ENCODE assay signal across 8 cellular contexts in genomic region chr14:52706286-52706685, GRCh38. TPM values are rescaled to one million over a fixed set of nuclear protein-coding genes. Genes with fewer than 3 reads are reported as not detected.
DNase-seq lines count a peak whose midpoint lies in the region; ATAC-seq, FAIRE-seq and TF ChIP-seq lines count a peak whose summit lies in the region.

No MANE protein-coding gene starts in this region.

- ATAC-seq in HG02981 (IDR thresholded peaks at IDR 0.05; ENCODE audit: unreplicated experiment): no peak

- peak overlapping the region; percentile 95 for H3K27ac ChIP-seq in 22Rv1

- TF ChIP-seq CTCF in 22Rv1 (IDR thresholded peaks at IDR 0.05) (no peak), epithelial cell of proximal tubule (conservative IDR thresholded peaks at IDR 0.05; ENCODE audit: low read depth, low read length) (no peak)

- peak overlapping the region; percentile 82 for H3K4me3 ChIP-seq in epithelial cell of proximal tubule (ENCODE audit: low read depth, low read length)

- no peak for FAIRE-seq in HTR-8/SVneo (lab: Jason Lieb, UNC)

- DNase-seq in HTR-8/SVneo (ENCODE audit: insufficient read length, low spot score) (peak; percentile 50), epithelial cell of proximal tubule (ENCODE audit: low read depth) (no peak), renal cortical epithelial cell (ENCODE audit: low read depth) (peak; percentile 37), Ammon's horn (ENCODE audit: low spot score) (no peak), C1 segment of cervical spinal cord (lab: John Stamatoyannopoulos, UW) (no peak)
- DNase-seq in activated CD4-positive, alpha-beta T cell treated with anti-CD3 and anti-CD28 coated beads for 4 hours: peak; percentile 48 to 53

RNA-seq across cellular contexts. Expression of gene PSMC6, which starts 0.7 kb away (rescaled TPM):
- total RNA-seq in epithelial cell of proximal tubule (102 and 129 TPM in 2 replicates), renal cortical epithelial cell (141 and 145 TPM in 2 replicates)

RNA-seq across cellular contexts. Expression of gene ERO1A, which starts 10.9 kb away (rescaled TPM):
- total RNA-seq in epithelial cell of proximal tubule (79.4 and 105 TPM in 2 replicates), renal cortical epithelial cell (104 and 154 TPM in 2 replicates)

RNA-seq across cellular contexts. Expression of gene STYX, which starts 23.7 kb away (rescaled TPM):
- total RNA-seq in epithelial cell of proximal tubule: 12.2 and 13.2 TPM in 2 replicates
- 22.3 and 23.8 TPM in 2 replicates for total RNA-seq in renal cortical epithelial cell

Comparison
In these comparisons a context has a peak if more than half of its experiments do, and no peak if none do; other contexts are left out.
1. DNase-seq: peak in HTR-8/SVneo (single experiment), activated CD4-positive, alpha-beta T cell treated with anti-CD3 and anti-CD28 coated beads for 4 hours (2 of 2) and renal cortical epithelial cell (single experiment); none in epithelial cell of proximal tubule (single experiment), Ammon's horn (single experiment) and C1 segment of cervical spinal cord (0 of 14).